ENCODE assay signal across 1 cellular context in the genomic region with DNA sequence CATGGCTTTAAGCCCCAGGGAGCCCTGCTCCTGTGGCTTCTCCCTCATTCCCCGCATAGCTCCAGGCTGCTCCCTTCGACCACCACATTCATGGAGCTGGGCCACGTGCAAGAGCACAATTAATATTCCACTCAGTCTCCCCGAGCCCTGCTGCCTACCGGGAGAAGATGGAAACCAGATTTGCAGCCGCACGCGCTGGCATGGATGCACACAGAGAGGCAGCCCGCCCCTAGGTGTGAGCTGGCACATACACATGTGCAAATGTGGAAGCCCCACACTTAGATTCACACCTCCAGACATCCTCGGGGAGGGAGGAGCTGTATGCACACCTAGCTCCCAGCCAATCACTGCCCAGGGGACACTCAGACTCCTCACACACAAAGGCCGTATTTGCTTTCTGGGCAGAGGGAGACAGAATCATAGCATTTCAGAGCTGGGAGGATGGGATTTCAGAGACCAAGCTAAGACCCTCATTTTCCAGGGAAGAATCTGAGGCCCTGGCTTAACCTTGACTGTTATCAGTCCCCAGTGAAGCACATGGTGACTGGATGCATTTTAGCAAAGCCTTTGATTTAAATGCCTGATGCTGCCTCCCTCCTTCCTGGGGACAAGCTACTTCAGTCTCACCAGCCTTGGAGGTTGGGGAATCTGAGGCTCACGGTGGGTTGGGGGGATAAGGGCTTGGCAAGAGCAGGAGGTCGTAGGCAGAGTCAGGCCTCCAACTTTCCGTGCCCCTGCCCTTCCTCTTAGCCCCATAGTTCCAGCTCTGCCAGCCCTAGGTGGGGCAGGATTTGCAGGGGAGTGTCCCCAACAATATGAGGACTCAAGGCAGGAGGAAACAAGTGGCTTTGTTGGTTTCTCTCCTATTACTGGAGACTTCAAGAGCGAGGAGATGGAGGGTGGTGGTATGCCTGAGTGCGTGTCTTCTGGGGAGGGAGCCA.
TF ChIP-seq lines count a peak whose summit lies in the region.

No MANE protein-coding gene starts in this region.

TF ChIP-seq in IMR-90, 13 proteins besides CTCF, POLR2A, EP300 and RAD21:
- TF ChIP-seq, protein P1, sequence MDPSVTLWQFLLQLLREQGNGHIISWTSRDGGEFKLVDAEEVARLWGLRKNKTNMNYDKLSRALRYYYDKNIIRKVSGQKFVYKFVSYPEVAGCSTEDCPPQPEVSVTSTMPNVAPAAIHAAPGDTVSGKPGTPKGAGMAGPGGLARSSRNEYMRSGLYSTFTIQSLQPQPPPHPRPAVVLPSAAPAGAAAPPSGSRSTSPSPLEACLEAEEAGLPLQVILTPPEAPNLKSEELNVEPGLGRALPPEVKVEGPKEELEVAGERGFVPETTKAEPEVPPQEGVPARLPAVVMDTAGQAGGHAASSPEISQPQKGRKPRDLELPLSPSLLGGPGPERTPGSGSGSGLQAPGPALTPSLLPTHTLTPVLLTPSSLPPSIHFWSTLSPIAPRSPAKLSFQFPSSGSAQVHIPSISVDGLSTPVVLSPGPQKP (IDR thresholded peaks at IDR 0.05; ENCODE audit: borderline replicate concordance, low read depth, low read length) = no peak
- no peak for TF ChIP-seq SMC3 (IDR thresholded peaks at IDR 0.05; ENCODE audit: low read depth, low read length)
